ENCODE assay signal across 14 cellular contexts in genomic region chr10:44968887-44969400, GRCh38. TPM values are rescaled to one million over a fixed set of nuclear protein-coding genes. Genes with fewer than 3 reads are reported as not detected.
A peak's percentile ranks its signal among the peaks of the same experiment; 100 is the strongest.
DNase-seq lines count a peak whose midpoint lies in the region; ATAC-seq and TF ChIP-seq lines count a peak whose summit lies in the region.
"Had no signal": no experiment of that assay in that cellular context is flagged by ENCODE, and none has a peak within 500 bp of the region (broad histone marks: within the 10 kb centered on the region; RNA-seq: fewer than 3 reads in every experiment).

No MANE protein-coding gene starts in this region.

- no peak for TF ChIP-seq CTCF in transverse colon (IDR thresholded peaks at IDR 0.05)

- H3K27me3 Mint-ChIP-seq in activated naive CD4-positive, alpha-beta T cell treated with anti-CD3 and anti-CD28 coated beads, Interleukin-2, amount 50 U/mL, for 24 hours: no peaks in the 10 kb centered on the region
- no peaks in the 10 kb centered on the region for H3K27me3 Mint-ChIP-seq in activated T-helper 2 cell treated with anti-CD3 and anti-CD28 coated beads, Interferon-gamma antibody, Interleukin-2, Interleukin-4, amounts not matched to agents 10 μg/mL and 5 μg/mL and 100 μg/mL, durations not matched to agents 14 hours and 24 hours and 36 hours (ENCODE audit: low read depth)

- no peak for TF ChIP-seq EP300 in transverse colon (IDR thresholded peaks at IDR 0.05; ENCODE audit: low read depth)

- H3K9me3 ChIP-seq in transverse colon: no peaks in the 10 kb centered on the region
- H3K9me3 ChIP-seq: HAP-1, MG63, pancreas had no signal

- in situ Hi-C loops in transverse colon (cut with MboI; ENCODE audit: low pct_ligation_motif_present in 1 of 4, low pct_unique_long_range_greater_than_20kb in 1 of 4, low sequenced_read_pairs in 3 of 4): no loop called here

- H3K36me3 ChIP-seq in transverse colon: no peaks in the 10 kb centered on the region
- H3K36me3 ChIP-seq: HAP-1, MG63 had no signal

- peaks cover 29% of the 10 kb centered on the region for H3K4me1 Mint-ChIP-seq in activated naive CD4-positive, alpha-beta T cell treated with anti-CD3 and anti-CD28 coated beads, Interleukin-2, amount 50 U/mL, for 24 hours
- H3K4me1 Mint-ChIP-seq in activated T-helper 2 cell treated with anti-CD3 and anti-CD28 coated beads, Interferon-gamma antibody, Interleukin-2, Interleukin-4, amounts not matched to agents 10 μg/mL and 5 μg/mL and 100 μg/mL, durations not matched to agents 14 hours and 24 hours and 36 hours (ENCODE audit: low read depth): peaks cover 36% of the 10 kb centered on the region

- peaks cover 6 to 49% (median 25%) of the 10 kb centered on the region in 4 donors for H3K4me1 ChIP-seq in transverse colon

- DNase-seq in activated naive CD4-positive, alpha-beta T cell treated with Interleukin-2 at 50 U/mL for 16 hours: no peak
- no peak for DNase-seq in activated T-helper 2 cell treated with anti-CD3 and anti-CD28 coated beads, Interferon-gamma antibody, Interleukin-2, Interleukin-4, amounts not matched to agents 10 μg/mL and 5 μg/mL and 100 μg/mL, durations not matched to agents 14 hours and 24 hours and 36 hours (ENCODE audit: low spot score)
- peak; percentile 41 for DNase-seq in mesenteric fat pad (ENCODE audit: low spot score)
- DNase-seq in transverse colon: no peak
- no peak for DNase-seq in A172 (ENCODE audit: low spot score)
- no peak for DNase-seq in NCI-H2081 (lab: John Stamatoyannopoulos, UW)
- DNase-seq: activated CD4-positive, alpha-beta T cell treated with anti-CD3 and anti-CD28 coated beads, Interleukin-2, amount 50 U/mL, for 4 hours; MG63; NCI-H526 had no signal

- intact Hi-C loops in activated T-helper 2 cell treated with anti-CD3 and anti-CD28 coated beads, Interferon-gamma antibody, Interleukin-2, Interleukin-4, amounts not matched to agents 10 μg/mL and 5 μg/mL and 100 μg/mL, durations not matched to agents 14 hours and 24 hours and 36 hours (cut with micrococcal nuclease): no loop called here
- intact Hi-C loops in transverse colon (cut with DNase I; ENCODE audit: low total_unique reads): no loop called here

- ATAC-seq in GM18502 (IDR thresholded peaks at IDR 0.05; ENCODE audit: poor library complexity, unreplicated experiment): no peak

- H3K4me3 ChIP-seq in transverse colon: no peak overlapping the region
- H3K4me3 ChIP-seq: HAP-1, MG63, pancreas had no signal

- 85 to 90% methylated on average over 2 to 6 of the region's 6 CpGs for WGBS in transverse colon (ENCODE audit: low coverage in 1 of 2), 2 donors

- peak overlapping the region; percentile 0 for H3K4me3 Mint-ChIP-seq in activated naive CD4-positive, alpha-beta T cell treated with anti-CD3 and anti-CD28 coated beads, Interleukin-2, amount 50 U/mL, for 24 hours
- no peak overlapping the region for H3K4me3 Mint-ChIP-seq in activated T-helper 2 cell treated with anti-CD3 and anti-CD28 coated beads, Interferon-gamma antibody, Interleukin-2, Interleukin-4, amounts not matched to agents 10 μg/mL and 5 μg/mL and 100 μg/mL, durations not matched to agents 14 hours and 24 hours and 36 hours (ENCODE audit: low read depth)

- peak; percentile 7 for TF ChIP-seq POLR2A in transverse colon (IDR thresholded peaks at IDR 0.05)

- H3K27me3 ChIP-seq in transverse colon: no peaks in the 10 kb centered on the region
- H3K27me3 ChIP-seq: MG63, pancreas had no signal

- peak overlapping the region; percentile 14 for H3K27ac Mint-ChIP-seq in activated naive CD4-positive, alpha-beta T cell treated with anti-CD3 and anti-CD28 coated beads, Interleukin-2, amount 50 U/mL, for 24 hours
- peak overlapping the region; percentile 7 for H3K27ac Mint-ChIP-seq in activated T-helper 2 cell treated with anti-CD3 and anti-CD28 coated beads, Interferon-gamma antibody, Interleukin-2, Interleukin-4, amounts not matched to agents 10 μg/mL and 5 μg/mL and 100 μg/mL, durations not matched to agents 14 hours and 24 hours and 36 hours

- H3K9me3 Mint-ChIP-seq in activated naive CD4-positive, alpha-beta T cell treated with anti-CD3 and anti-CD28 coated beads, Interleukin-2, amount 50 U/mL, for 24 hours: no peaks in the 10 kb centered on the region
- H3K9me3 Mint-ChIP-seq in activated T-helper 2 cell treated with anti-CD3 and anti-CD28 coated beads, Interferon-gamma antibody, Interleukin-2, Interleukin-4, amounts not matched to agents 10 μg/mL and 5 μg/mL and 100 μg/mL, durations not matched to agents 14 hours and 24 hours and 36 hours: no peaks in the 10 kb centered on the region

- H3K27ac ChIP-seq in transverse colon: peak overlapping the region; percentile 63 to 89 (median 70)

- H3K36me3 Mint-ChIP-seq in activated naive CD4-positive, alpha-beta T cell treated with anti-CD3 and anti-CD28 coated beads, Interleukin-2, amount 50 U/mL, for 24 hours: no peaks in the 10 kb centered on the region
- no peaks in the 10 kb centered on the region for H3K36me3 Mint-ChIP-seq in activated T-helper 2 cell treated with anti-CD3 and anti-CD28 coated beads, Interferon-gamma antibody, Interleukin-2, Interleukin-4, amounts not matched to agents 10 μg/mL and 5 μg/mL and 100 μg/mL, durations not matched to agents 14 hours and 24 hours and 36 hours (ENCODE audit: low read depth)

RNA-seq across cellular contexts. Expression of gene RASSF4, which starts 9.3 kb away (rescaled TPM):
- total RNA-seq in activated T-helper 2 cell treated with anti-CD3 and anti-CD28 coated beads, Interferon-gamma antibody, Interleukin-2, Interleukin-4, amounts not matched to agents 10 μg/mL and 5 μg/mL and 100 μg/mL, durations not matched to agents 14 hours and 24 hours and 36 hours: 0.66 and 1.7 TPM in 2 replicates
- total RNA-seq in mesenteric fat pad: 122 TPM
- 10 to 100 TPM; 26.8 to 37.8 (median 27.5) TPM for total RNA-seq in transverse colon
- total RNA-seq in A172 (2014; rRNA removed; shearing (Covaris generic)): 3.2 and 9.6 TPM in 2 replicates

RNA-seq across cellular contexts. Expression of gene DEPP1, which starts 9.7 kb away (rescaled TPM):
- total RNA-seq in activated T-helper 2 cell treated with anti-CD3 and anti-CD28 coated beads, Interferon-gamma antibody, Interleukin-2, Interleukin-4, amounts not matched to agents 10 μg/mL and 5 μg/mL and 100 μg/mL, durations not matched to agents 14 hours and 24 hours and 36 hours: 0.64 and 1.5 TPM in 2 replicates
- total RNA-seq in mesenteric fat pad (566 TPM), transverse colon (100 to 1,000 TPM in 2 of 4 donors, 10 to 100 TPM in 2; 14.6 to 109 (median 76.6) TPM)
- total RNA-seq in A172 (2014; rRNA removed; shearing (Covaris generic)): 2.2 and 6.5 TPM in 2 replicates

RNA-seq across cellular contexts. Expression of gene ZNF22, which starts 31.8 kb away (rescaled TPM):
- total RNA-seq in activated T-helper 2 cell treated with anti-CD3 and anti-CD28 coated beads, Interferon-gamma antibody, Interleukin-2, Interleukin-4, amounts not matched to agents 10 μg/mL and 5 μg/mL and 100 μg/mL, durations not matched to agents 14 hours and 24 hours and 36 hours: 24.6 and 25.6 TPM in 2 replicates
- 50.3 TPM for total RNA-seq in mesenteric fat pad
- total RNA-seq in transverse colon: 10 to 100 TPM in 1 of 4 donors, 1 to 10 TPM in 3; 4.6 to 14.3 (median 9.5) TPM
- total RNA-seq in A172 (2014; rRNA removed; shearing (Covaris generic)): 7.0 and 7.9 TPM in 2 replicates

RNA-seq across cellular contexts. Expression of gene TMEM72, which starts 57.8 kb away (rescaled TPM):
- not detected in 2 replicates for total RNA-seq in activated T-helper 2 cell treated with anti-CD3 and anti-CD28 coated beads, Interferon-gamma antibody, Interleukin-2, Interleukin-4, amounts not matched to agents 10 μg/mL and 5 μg/mL and 100 μg/mL, durations not matched to agents 14 hours and 24 hours and 36 hours
- total RNA-seq in mesenteric fat pad (not detected), transverse colon (10 to 100 TPM in 3 of 4 donors, 1 to 10 TPM in 1; 9.5 to 49.4 (median 16.5) TPM)
- not detected in 2 replicates for total RNA-seq in A172 (2014; rRNA removed; shearing (Covaris generic))
- total RNA-seq: astrocyte had no signal
